Comparison of ENCODE assay signal across 1 cellular context in genomic region chr14:49796025-49796424, GRCh38.
TF ChIP-seq lines count a peak whose summit lies in the region.

No MANE protein-coding gene starts in this region.

TF ChIP-seq in WTC11, 78 proteins besides CTCF, POLR2A, EP300 and RAD21 (continued from another document):
- TF ChIP-seq PRDM15 (CRISPR knock-in tag; IDR thresholded peaks at IDR 0.05), result no peak
- no peak for TF ChIP-seq USF1 (CRISPR knock-in tag; IDR thresholded peaks at IDR 0.05)
- TF ChIP-seq HMGXB4 (CRISPR knock-in tag; IDR thresholded peaks at IDR 0.05), result no peak
- no peak for TF ChIP-seq FOXK1 (CRISPR knock-in tag; IDR thresholded peaks at IDR 0.05)
- no peak for TF ChIP-seq ATF3 (CRISPR knock-in tag; conservative IDR thresholded peaks at IDR 0.05)
- no peak for TF ChIP-seq MXD4 (CRISPR knock-in tag; IDR thresholded peaks at IDR 0.05; ENCODE audit: borderline replicate concordance)
- TF ChIP-seq AFF4 (CRISPR knock-in tag; IDR thresholded peaks at IDR 0.05; ENCODE audit: borderline replicate concordance), result no peak
- no peak for TF ChIP-seq USF2 (CRISPR knock-in tag; IDR thresholded peaks at IDR 0.05)
- TF ChIP-seq GABPB1 (CRISPR knock-in tag; IDR thresholded peaks at IDR 0.05), result no peak
- no peak for TF ChIP-seq MLX (CRISPR knock-in tag; IDR thresholded peaks at IDR 0.05)
- TF ChIP-seq EMX1 (CRISPR knock-in tag; IDR thresholded peaks at IDR 0.05), result no peak
- no peak for TF ChIP-seq SP1 (CRISPR knock-in tag; conservative IDR thresholded peaks at IDR 0.05)
- TF ChIP-seq NFATC4 (CRISPR knock-in tag; IDR thresholded peaks at IDR 0.05), result no peak
- no peak for TF ChIP-seq ZNF425 (CRISPR knock-in tag; conservative IDR thresholded peaks at IDR 0.05)
